Comparison of ENCODE assay signal across 20 cellular contexts in genomic region chr6:111357680-111358079, GRCh38.
"Had no signal": no experiment of that assay in that cellular context is flagged by ENCODE, and none has a peak within 500 bp of the region (broad histone marks: within the 10 kb centered on the region; RNA-seq: fewer than 3 reads in every experiment).

No MANE protein-coding gene starts in this region.

- H3K9me3 Mint-ChIP-seq: activated CD4-positive, alpha-beta memory T cell treated with anti-CD3 and anti-CD28 coated beads, Interleukin-2, amount 10 ng/mL, durations not matched to agents 7 days and 5 days; activated naive CD4-positive, alpha-beta T cell treated with anti-CD3 and anti-CD28 coated beads, Interleukin-2, amount 50 U/mL, for 72 hours; activated T-cell treated with anti-CD3 and anti-CD28 coated beads, Interleukin-2, amount 50 U/mL, for 4 hours; dendritic cell treated with granulocyte-macrophage colony-stimulating factor and Interleukin-4, amounts not matched to agents 40 ng/mL and 50 ng/mL, for 4 days; naive thymus-derived CD4-positive, alpha-beta T cell had no signal

- H3K36me3 Mint-ChIP-seq: activated naive CD4-positive, alpha-beta T cell treated with anti-CD3 and anti-CD28 coated beads, Interleukin-2, amount 50 U/mL, for 72 hours had no signal

- H3K4me3 Mint-ChIP-seq: activated CD4-positive, alpha-beta memory T cell treated with anti-CD3 and anti-CD28 coated beads, Interleukin-2, amount 10 ng/mL, durations not matched to agents 7 days and 5 days; activated CD4-positive, alpha-beta T cell treated with anti-CD3 and anti-CD28 coated beads for 36 hours; activated T-cell treated with anti-CD3 and anti-CD28 coated beads, Interleukin-2, amount 50 U/mL, for 4 hours; dendritic cell treated with granulocyte-macrophage colony-stimulating factor and Interleukin-4, amounts not matched to agents 40 ng/mL and 50 ng/mL, for 4 days; naive thymus-derived CD4-positive, alpha-beta T cell; T-helper 17 cell had no signal

- H3K4me3 ChIP-seq: mucosa of descending colon, prostate gland, sigmoid colon, stomach, testis had no signal

- H3K27ac Mint-ChIP-seq: activated CD4-positive, alpha-beta memory T cell treated with anti-CD3 and anti-CD28 coated beads, Interleukin-2, amount 10 ng/mL, durations not matched to agents 7 days and 5 days; activated CD4-positive, alpha-beta T cell treated with anti-CD3 and anti-CD28 coated beads for 36 hours; activated naive CD4-positive, alpha-beta T cell treated with anti-CD3 and anti-CD28 coated beads, Interleukin-2, amount 50 U/mL, for 72 hours; dendritic cell treated with granulocyte-macrophage colony-stimulating factor and Interleukin-4, amounts not matched to agents 40 ng/mL and 50 ng/mL, for 4 days; naive thymus-derived CD4-positive, alpha-beta T cell; T-helper 17 cell had no signal

- DNase-seq: activated CD4-positive, alpha-beta memory T cell treated with anti-CD3 and anti-CD28 coated beads, Interleukin-2, amount 10 ng/mL, durations not matched to agents 7 days and 5 days; activated CD4-positive, alpha-beta T cell treated with anti-CD3 and anti-CD28 coated beads for 36 hours; activated gamma-delta T cell; activated T-cell treated with anti-CD3 and anti-CD28 coated beads, Interleukin-2, amount 50 U/mL, for 4 hours; amygdala; brain microvascular endothelial cell; effector memory CD4-positive, alpha-beta T cell; foreskin keratinocyte; glutamatergic neuron; left colon; mucosa of descending colon; naive thymus-derived CD4-positive, alpha-beta T cell; sigmoid colon; stimulated activated CD4-positive, alpha-beta T cell treated with anti-CD3 and anti-CD28 coated beads, Interleukin-1b, Interleukin-23, amount 100 ng/mL, for 48 hours; stomach; T-helper 17 cell; testis had no signal

- H3K27me3 Mint-ChIP-seq: activated CD4-positive, alpha-beta memory T cell treated with anti-CD3 and anti-CD28 coated beads, Interleukin-2, amount 10 ng/mL, durations not matched to agents 7 days and 5 days; activated CD4-positive, alpha-beta T cell treated with anti-CD3 and anti-CD28 coated beads for 36 hours; dendritic cell treated with granulocyte-macrophage colony-stimulating factor and Interleukin-4, amounts not matched to agents 40 ng/mL and 50 ng/mL, for 4 days; naive thymus-derived CD4-positive, alpha-beta T cell; T-helper 17 cell had no signal

- ATAC-seq: activated CD4-positive, alpha-beta T cell treated with anti-CD3 and anti-CD28 coated beads for 36 hours; activated naive CD4-positive, alpha-beta T cell treated with anti-CD3 and anti-CD28 coated beads, Interleukin-2, amount 50 U/mL, for 72 hours; activated T-cell treated with anti-CD3 and anti-CD28 coated beads, Interleukin-2, amount 50 U/mL, for 4 hours; foreskin keratinocyte; left colon; mucosa of descending colon; naive thymus-derived CD4-positive, alpha-beta T cell; T-helper 17 cell had no signal

- H3K4me1 Mint-ChIP-seq: activated CD4-positive, alpha-beta memory T cell treated with anti-CD3 and anti-CD28 coated beads, Interleukin-2, amount 10 ng/mL, durations not matched to agents 7 days and 5 days; activated CD4-positive, alpha-beta T cell treated with anti-CD3 and anti-CD28 coated beads for 36 hours; naive thymus-derived CD4-positive, alpha-beta T cell had no signal
